Comparison of ENCODE assay signal across 20 cellular contexts in genomic region chr1:14897080-14897449, GRCh38.
A peak's percentile ranks its signal among the peaks of the same experiment; 100 is the strongest.
DNase-seq lines count a peak whose midpoint lies in the region; ATAC-seq lines count a peak whose summit lies in the region.
"Had no signal": no experiment of that assay in that cellular context is flagged by ENCODE, and none has a peak within 500 bp of the region (broad histone marks: within the 10 kb centered on the region; RNA-seq: fewer than 3 reads in every experiment).

No MANE protein-coding gene starts in this region.

- H3K36me3 ChIP-seq in H7 (replicated peaks; ENCODE audit: control insufficient read depth, insufficient read depth, low read length) (no peaks in the 10 kb centered on the region), mesenchymal stem cell (ENCODE audit: control insufficient read depth in 1 of 2, insufficient read depth in 2 of 2, low read depth in 1 of 2, low read length in 2 of 2) (no peaks in the 10 kb centered on the region)
- H3K36me3 ChIP-seq: colonic mucosa, Peyer's patch, upper lobe of left lung, WERI-Rb-1 had no signal

- no peak overlapping the region for H3K4me3 Mint-ChIP-seq in activated CD4-positive, alpha-beta T cell treated with anti-CD3 and anti-CD28 coated beads for 36 hours
- H3K4me3 Mint-ChIP-seq in activated naive CD8-positive, alpha-beta T cell treated with anti-CD3 and anti-CD28 coated beads, Interleukin-2, amount 50 U/mL, for 24 hours: no peak overlapping the region
- H3K4me3 Mint-ChIP-seq: stimulated activated naive CD8-positive, alpha-beta T cell treated with anti-CD3 and anti-CD28 coated beads, Interleukin-15, Interleukin-2, amounts not matched to agents 100 ng/mL and 50 ng/mL, for 24 hours had no signal

- H3K9ac ChIP-seq in mesenchymal stem cell (ENCODE audit: low read length): no peak overlapping the region

- peak; percentile 15 for DNase-seq in activated CD4-positive, alpha-beta T cell treated with anti-CD3 and anti-CD28 coated beads for 36 hours
- DNase-seq in activated CD4-positive, alpha-beta T cell treated with anti-CD3 and anti-CD28 coated beads, Interleukin-2, amount 50 U/mL, for 48 hours: no peak
- DNase-seq in MV-4-11 (lab: John Stamatoyannopoulos, UW): peak; percentile 35
- no peak for DNase-seq in activated naive CD8-positive, alpha-beta T cell treated with anti-CD3 and anti-CD28 coated beads, Interleukin-2, amount 50 U/mL, for 24 hours
- DNase-seq in iris pigment epithelial cell (ENCODE audit: low read depth): peak; percentile 49
- no peak for DNase-seq in H7
- no peak for DNase-seq in mesenchymal stem cell
- no peak for DNase-seq in hippocampal formation (lab: John Stamatoyannopoulos, UW)
- DNase-seq: ACHN; activated gamma-delta T cell; aorta; colonic mucosa; left ventricle myocardium superior; NCI-H1930; NCI-H526 treated with DMSO at 0.1 percent for 48 hours; Peyer's patch; stimulated activated CD4-positive, alpha-beta T cell treated with anti-CD3 and anti-CD28 coated beads, Interleukin-15, amount 100 ng/mL, for 24 hours; upper lobe of left lung; WERI-Rb-1 had no signal

- H2BK15ac ChIP-seq in mesenchymal stem cell (ENCODE audit: low read depth, poor library complexity, severe bottlenecking): no peak overlapping the region

- H4K91ac ChIP-seq in mesenchymal stem cell (ENCODE audit: low read length): no peak overlapping the region

- H3K27me3 ChIP-seq in H7 (ENCODE audit: control insufficient read depth, insufficient read depth, low read length): no peaks in the 10 kb centered on the region
- peaks cover 3 to 27% of the 10 kb centered on the region in 2 experiments for H3K27me3 ChIP-seq in mesenchymal stem cell (ENCODE audit: control insufficient read depth in 1 of 2, insufficient read depth in 1 of 2, low read length in 2 of 2)
- H3K27me3 ChIP-seq: colonic mucosa, Peyer's patch, upper lobe of left lung had no signal

- H2AK5ac ChIP-seq in mesenchymal stem cell (ENCODE audit: low read length, severe bottlenecking): no peak overlapping the region

- no peak overlapping the region for H3K27ac ChIP-seq in mesenchymal stem cell (ENCODE audit: low read length, poor library complexity, severe bottlenecking)
- H3K27ac ChIP-seq: colonic mucosa, Peyer's patch, upper lobe of left lung, WERI-Rb-1 had no signal

- no peak overlapping the region for H3K23ac ChIP-seq in mesenchymal stem cell (ENCODE audit: low read length in 2 of 2)

- H2AFZ ChIP-seq in mesenchymal stem cell (ENCODE audit: low read depth, low read length): no peak overlapping the region

- H3K27me3 Mint-ChIP-seq in activated CD4-positive, alpha-beta T cell treated with anti-CD3 and anti-CD28 coated beads for 36 hours: peaks cover 8% of the 10 kb centered on the region
- peaks cover 17% of the 10 kb centered on the region for H3K27me3 Mint-ChIP-seq in activated naive CD8-positive, alpha-beta T cell treated with anti-CD3 and anti-CD28 coated beads, Interleukin-2, amount 50 U/mL, for 24 hours

- H3K27ac Mint-ChIP-seq in activated CD4-positive, alpha-beta T cell treated with anti-CD3 and anti-CD28 coated beads for 36 hours: no peak overlapping the region
- H3K27ac Mint-ChIP-seq in activated naive CD8-positive, alpha-beta T cell treated with anti-CD3 and anti-CD28 coated beads, Interleukin-2, amount 50 U/mL, for 24 hours: no peak overlapping the region
- H3K27ac Mint-ChIP-seq: stimulated activated naive CD8-positive, alpha-beta T cell treated with anti-CD3 and anti-CD28 coated beads, Interleukin-15, Interleukin-2, amounts not matched to agents 100 ng/mL and 50 ng/mL, for 24 hours had no signal

- no peak overlapping the region for H3K4me2 ChIP-seq in mesenchymal stem cell (ENCODE audit: low read length, poor library complexity, severe bottlenecking)

- intact Hi-C loops in activated CD4-positive, alpha-beta T cell treated with anti-CD3 and anti-CD28 coated beads for 36 hours (cut with DNase I, micrococcal nuclease): no loop called here

- H4K8ac ChIP-seq in mesenchymal stem cell (ENCODE audit: low read length): no peak overlapping the region

- POLR2A ChIA-PET in activated CD4-positive, alpha-beta T cell treated with anti-CD3 and anti-CD28 coated beads for 36 hours (lab: Charles Lee): no interaction called here

- H3K4me1 Mint-ChIP-seq in activated CD4-positive, alpha-beta T cell treated with anti-CD3 and anti-CD28 coated beads for 36 hours: no peaks in the 10 kb centered on the region
- H3K4me1 Mint-ChIP-seq in activated naive CD8-positive, alpha-beta T cell treated with anti-CD3 and anti-CD28 coated beads, Interleukin-2, amount 50 U/mL, for 24 hours: no peaks in the 10 kb centered on the region

- H3K79me1 ChIP-seq in mesenchymal stem cell (replicated peaks; ENCODE audit: low read length, poor library complexity, severe bottlenecking): no peaks in the 10 kb centered on the region

- H3K14ac ChIP-seq in mesenchymal stem cell (ENCODE audit: low read length in 2 of 2): no peak overlapping the region

- H3K9me3 Mint-ChIP-seq in activated CD4-positive, alpha-beta T cell treated with anti-CD3 and anti-CD28 coated beads for 36 hours (ENCODE audit: low read depth): no peaks in the 10 kb centered on the region
- no peaks in the 10 kb centered on the region for H3K9me3 Mint-ChIP-seq in activated naive CD8-positive, alpha-beta T cell treated with anti-CD3 and anti-CD28 coated beads, Interleukin-2, amount 50 U/mL, for 24 hours
- H3K9me3 Mint-ChIP-seq: stimulated activated naive CD8-positive, alpha-beta T cell treated with anti-CD3 and anti-CD28 coated beads, Interleukin-15, Interleukin-2, amounts not matched to agents 100 ng/mL and 50 ng/mL, for 24 hours had no signal

- peak; percentile 55 for ATAC-seq in activated CD4-positive, alpha-beta T cell treated with anti-CD3 and anti-CD28 coated beads for 36 hours
- peak; percentile 33 for ATAC-seq in activated naive CD8-positive, alpha-beta T cell treated with anti-CD3 and anti-CD28 coated beads, Interleukin-2, amount 50 U/mL, for 24 hours
- ATAC-seq: left ventricle myocardium superior had no signal

- H3K4me3 ChIP-seq in H7 (ENCODE audit: insufficient read depth, low read depth, low read length) (no peak overlapping the region), mesenchymal stem cell (ENCODE audit: insufficient read depth in 1 of 2, low read depth in 1 of 2, low read length in 2 of 2) (no peak overlapping the region)
- H3K4me3 ChIP-seq: colonic mucosa, Peyer's patch, upper lobe of left lung had no signal

- H3K9me3 ChIP-seq in mesenchymal stem cell (ENCODE audit: control insufficient read depth, low read length): no peaks in the 10 kb centered on the region
- H3K9me3 ChIP-seq: colonic mucosa, Peyer's patch, upper lobe of left lung had no signal

- H3K4me1 ChIP-seq in mesenchymal stem cell (ENCODE audit: control insufficient read depth, insufficient read depth, low read depth, low read length): no peaks in the 10 kb centered on the region
- H3K4me1 ChIP-seq: colonic mucosa, Peyer's patch had no signal

- CTCF ChIA-PET in activated CD4-positive, alpha-beta T cell treated with anti-CD3 and anti-CD28 coated beads for 36 hours (lab: Charles Lee): interaction anchor here (0.6 to 1.2 kb wide), 3 partner anchors 20 to 231 kb away, joined by 3 to 7 read pairs (median 3); no protein-coding TSS in a partner anchor

- H3K18ac ChIP-seq in mesenchymal stem cell (ENCODE audit: low read depth in 1 of 2, low read length in 2 of 2): no peak overlapping the region

- no peak overlapping the region for H3K4ac ChIP-seq in mesenchymal stem cell (ENCODE audit: low read depth in 1 of 2, low read length in 2 of 2)

- H2BK120ac ChIP-seq in mesenchymal stem cell (ENCODE audit: low read depth, low read length): no peak overlapping the region

- H2BK5ac ChIP-seq in mesenchymal stem cell (ENCODE audit: low read depth, low read length, poor library complexity, severe bottlenecking): no peak overlapping the region

- H2BK12ac ChIP-seq in mesenchymal stem cell (ENCODE audit: low read length in 2 of 2): no peak overlapping the region

- no peaks in the 10 kb centered on the region for H3K36me3 Mint-ChIP-seq in activated CD4-positive, alpha-beta T cell treated with anti-CD3 and anti-CD28 coated beads for 36 hours (ENCODE audit: low read depth)
- no peaks in the 10 kb centered on the region for H3K36me3 Mint-ChIP-seq in activated naive CD8-positive, alpha-beta T cell treated with anti-CD3 and anti-CD28 coated beads, Interleukin-2, amount 50 U/mL, for 24 hours (ENCODE audit: low read depth)

Comparison
In these comparisons a context has a peak if more than half of its experiments do, and no peak if none do; other contexts are left out.
1. DNase-seq: peak in activated CD4-positive, alpha-beta T cell treated with anti-CD3 and anti-CD28 coated beads for 36 hours (single experiment), MV-4-11 (single experiment) and iris pigment epithelial cell (single experiment); none in activated CD4-positive, alpha-beta T cell treated with anti-CD3 and anti-CD28 coated beads, Interleukin-2, amount 50 U/mL, for 48 hours (0 of 2), activated naive CD8-positive, alpha-beta T cell treated with anti-CD3 and anti-CD28 coated beads, Interleukin-2, amount 50 U/mL, for 24 hours (single experiment), H7 (single experiment), mesenchymal stem cell (single experiment) and hippocampal formation (0 of 2).